In the genomic region with DNA sequence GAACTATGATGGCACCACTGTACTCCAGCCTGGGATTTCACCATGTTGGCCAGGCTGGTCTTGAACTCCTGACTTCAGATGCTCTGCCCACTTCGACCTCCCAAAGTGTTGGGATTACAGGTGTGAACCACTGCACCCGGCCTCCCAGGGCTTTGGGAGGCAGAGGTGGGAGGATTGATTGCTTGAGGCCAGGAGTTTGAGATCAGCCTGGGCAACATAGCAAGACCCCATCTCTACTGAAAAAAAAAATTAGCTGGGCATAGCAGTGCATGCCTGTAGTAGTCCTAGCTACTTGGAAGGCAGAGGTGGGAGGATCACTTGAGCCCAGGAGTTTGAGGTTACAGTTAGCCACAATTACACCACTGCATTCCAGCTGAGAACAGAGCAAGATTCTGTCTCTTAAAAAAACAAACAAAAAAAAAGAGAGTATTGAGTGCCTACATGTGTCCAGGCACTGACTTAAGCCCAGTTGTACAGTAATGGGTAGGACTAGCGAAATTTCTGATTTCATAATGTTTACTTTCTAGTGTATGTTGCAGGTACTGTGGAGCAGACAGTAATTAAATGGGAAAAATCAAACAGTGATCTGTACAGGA, we compare ENCODE assay signal across 22 cellular contexts. TPM values are rescaled to one million over a fixed set of nuclear protein-coding genes. Genes with fewer than 3 reads are reported as not detected.
DNase-seq lines count a peak whose midpoint lies in the region; ATAC-seq and TF ChIP-seq lines count a peak whose summit lies in the region.
"Had no signal": no experiment of that assay in that cellular context is flagged by ENCODE, and none has a peak within 500 bp of the region (broad histone marks: within the 10 kb centered on the region; RNA-seq: fewer than 3 reads in every experiment).

No MANE protein-coding gene starts in this region.

- no peak for TF ChIP-seq EP300 in suprapubic skin (IDR thresholded peaks at IDR 0.05)

- intact Hi-C loops in mammary epithelial cell (cut with micrococcal nuclease) = no loop called here

- no peak for TF ChIP-seq POLR2A in suprapubic skin (IDR thresholded peaks at IDR 0.05)

- in situ Hi-C loops in mammary epithelial cell (cut with MboI; ENCODE audit: low sequenced_read_pairs in 2 of 2) = no loop called here

- 79% methylated on average over 3 of the region's 3 CpGs for WGBS in mammary epithelial cell (ENCODE audit: low coverage, missing lambda C conversion rate)
- WGBS in suprapubic skin = 87% methylated on average over 3 of the region's 3 CpGs

- no peak for TF ChIP-seq CTCF in mammary epithelial cell (conservative IDR thresholded peaks at IDR 0.05 in 1 of 2, IDR thresholded peaks at IDR 0.05 in 1 of 2; ENCODE audit: extremely low read depth in 1 of 2, insufficient read depth in 1 of 2, low read depth in 1 of 2, low read length in 2 of 2)
- no peak for TF ChIP-seq CTCF in GM20000 (IDR thresholded peaks at IDR 0.05; ENCODE audit: extremely low read depth, missing control alignments)
- TF ChIP-seq CTCF in suprapubic skin (IDR thresholded peaks at IDR 0.05) = no peak

- dilution Hi-C loops in mammary epithelial cell (cut with HindIII; ENCODE audit: low sequenced_read_pairs) = no loop called here

- H3K79me2 ChIP-seq in mammary epithelial cell (ENCODE audit: insufficient read depth, low read length) = no peaks in the 10 kb centered on the region

- no peaks in the 10 kb centered on the region for H4K20me1 ChIP-seq in mammary epithelial cell (ENCODE audit: insufficient read depth, low read length)

- H3K27me3 ChIP-seq in mammary epithelial cell (ENCODE audit: insufficient read depth, low read length) (no peaks in the 10 kb centered on the region), suprapubic skin (peaks cover 5% of the 10 kb centered on the region)
- H3K27me3 ChIP-seq: vagina had no signal

- peak; percentile 55 for DNase-seq in AG20443 (ENCODE audit: low spot score)
- DNase-seq in LHCN-M2 (ENCODE audit: low read depth) = peak; percentile 80
- DNase-seq in mammary epithelial cell = peak; percentile 70
- peak; percentile 1 for DNase-seq in mesenteric fat pad (ENCODE audit: low spot score)
- no peak for DNase-seq in GM20000 (ENCODE audit: low spot score)
- DNase-seq in suprapubic skin (ENCODE audit: low spot score in 2 of 2) = no peak
- DNase-seq in iPS-NIHi7 (ENCODE audit: extremely low spot score) = no peak
- DNase-seq: activated CD4-positive, alpha-beta memory T cell treated with anti-CD3 and anti-CD28 coated beads for 36 hours; activated T-cell treated with anti-CD3 and anti-CD28 coated beads, Interleukin-2, amount 50 U/mL, for 24 hours; Caco-2; esophagus squamous epithelium; hypothalamus; nucleus accumbens; stimulated activated CD4-positive, alpha-beta T cell treated with anti-CD3 and anti-CD28 coated beads, Interleukin-1b, Interleukin-23, amount 100 ng/mL, for 48 hours had no signal

- H3K4me3 ChIP-seq in mammary epithelial cell (replicated peaks in 1 of 3; ENCODE audit: insufficient read depth in 1 of 3, low read depth in 2 of 3, low read length in 3 of 3) (no peak overlapping the region), suprapubic skin (no peak overlapping the region)
- H3K4me3 ChIP-seq: cardiac muscle cell, esophagus squamous epithelium, GM23338, vagina had no signal

- CTCF ChIA-PET in mammary epithelial cell (lab: Charles Lee; ENCODE audit: low non-redundant PET) = no interaction called here

- no peak overlapping the region for H3K9ac ChIP-seq in mammary epithelial cell (ENCODE audit: insufficient read depth, low read length)
- H3K9ac ChIP-seq: KMS-11 had no signal

- no peak overlapping the region for H2AFZ ChIP-seq in mammary epithelial cell (ENCODE audit: low read depth, low read length)
- H2AFZ ChIP-seq: GM23338 had no signal

- H3K9me3 ChIP-seq in mammary epithelial cell (replicated peaks; ENCODE audit: insufficient read depth, low read length) (no peaks in the 10 kb centered on the region), suprapubic skin (no peaks in the 10 kb centered on the region)
- H3K9me3 ChIP-seq: Caco-2, esophagus squamous epithelium, vagina had no signal

- H3K27ac ChIP-seq in mammary epithelial cell (ENCODE audit: insufficient read depth, low read depth, low read length) = no peak overlapping the region
- no peak overlapping the region for H3K27ac ChIP-seq in suprapubic skin
- H3K27ac ChIP-seq: cardiac muscle cell, esophagus squamous epithelium, KMS-11, vagina had no signal

- no peak for ATAC-seq in HG02571 (IDR thresholded peaks at IDR 0.05; ENCODE audit: unreplicated experiment)
- ATAC-seq: GM23338, sciatic nerve had no signal

- no TSS peak for BruUV-seq in mammary epithelial cell (replicated peaks; lab: Mats Ljungman, UMichigan)

- peaks cover 9% of the 10 kb centered on the region for H3K4me1 ChIP-seq in mammary epithelial cell (ENCODE audit: insufficient read depth, low read length)
- H3K4me1 ChIP-seq in suprapubic skin = peaks cover 24% of the 10 kb centered on the region
- H3K4me1 ChIP-seq: Caco-2 had no signal

- H3K4me2 ChIP-seq in mammary epithelial cell (ENCODE audit: insufficient read depth, low read depth, low read length) = no peak overlapping the region
- H3K4me2 ChIP-seq: GM23338, KMS-11 had no signal

- H3K36me3 ChIP-seq in mammary epithelial cell (ENCODE audit: insufficient read depth, low read length) (peaks cover 7% of the 10 kb centered on the region), suprapubic skin (peaks cover 38% of the 10 kb centered on the region)

RNA-seq across cellular contexts. Expression of a gene that starts 4.2 kb away (rescaled TPM):
- 2.5 and 2.9 TPM in 2 replicates for total RNA-seq in LHCN-M2 (2014; rRNA removed)
- polyA plus RNA-seq in LHCN-M2 (2012) = 2.0 TPM
- 1 to 10 TPM in 1 of 2 donors, under 1 TPM in 1; 0.50 to 4.7 TPM for total RNA-seq in mammary epithelial cell
- polyA plus RNA-seq in mammary epithelial cell = 4.6 TPM
- polyA minus RNA-seq in mammary epithelial cell = 7.0 TPM
- total RNA-seq in mesenteric fat pad = 1.5 TPM
- 1 to 10 TPM; 6.7 to 9.2 (median 7.5) TPM for total RNA-seq in suprapubic skin

RNA-seq across cellular contexts. Expression of a gene that starts 9.7 kb away (rescaled TPM):
- total RNA-seq in LHCN-M2 (2014; rRNA removed) (81.4 and 86.5 TPM in 2 replicates), mammary epithelial cell (10 to 100 TPM; 13.0 to 73.6 TPM), mesenteric fat pad (44.9 TPM), suprapubic skin (10 to 100 TPM; 27.7 to 54.5 (median 41.2) TPM)
- 61.9 TPM for polyA plus RNA-seq in LHCN-M2 (2012)
- polyA plus RNA-seq in mammary epithelial cell = 26.5 TPM
- polyA minus RNA-seq in mammary epithelial cell = 4.3 TPM

RNA-seq across cellular contexts. Expression of a gene that starts 10.2 kb away (rescaled TPM):
- total RNA-seq in LHCN-M2 (2014; rRNA removed) = 24.1 and 29.0 TPM in 2 replicates
- polyA plus RNA-seq in LHCN-M2 (2012) = 12.3 TPM
- total RNA-seq in mammary epithelial cell = 10 to 100 TPM; 18.0 to 27.7 TPM
- polyA plus RNA-seq in mammary epithelial cell = 26.6 TPM
- 12.1 TPM for polyA minus RNA-seq in mammary epithelial cell
- total RNA-seq in mesenteric fat pad = 16.2 TPM
- total RNA-seq in suprapubic skin = 10 to 100 TPM; 13.1 to 41.7 (median 26.1) TPM

RNA-seq across cellular contexts. Expression of a gene that starts 32.9 kb away (rescaled TPM):
- not detected in 2 replicates for total RNA-seq in LHCN-M2 (2014; rRNA removed)
- not detected for polyA plus RNA-seq in LHCN-M2 (2012)
- total RNA-seq in mammary epithelial cell = not detected
- polyA plus RNA-seq in mammary epithelial cell = not detected
- polyA minus RNA-seq in mammary epithelial cell = 1.1 TPM
- total RNA-seq in mesenteric fat pad = not detected
- under 1 TPM in 2 of 4 donors, not detected in 2; 0.23 to 0.34 TPM for total RNA-seq in suprapubic skin
- total RNA-seq: cardiac muscle cell, mononuclear cell, subcutaneous adipose tissue had no signal

Comparison
In these comparisons a context has a peak if more than half of its experiments do, and no peak if none do; other contexts are left out.
1. DNase-seq: peak in AG20443 (single experiment), LHCN-M2 (single experiment), mammary epithelial cell (single experiment) and mesenteric fat pad (single experiment); none in GM20000 (single experiment), suprapubic skin (0 of 2) and iPS-NIHi7 (single experiment).